In genomic region chr1:246528933-246529731, GRCh38 we compare ENCODE assay signal across 22 cellular contexts. TPM values are rescaled to one million over a fixed set of nuclear protein-coding genes. Genes with fewer than 3 reads are reported as not detected.
DNase-seq lines count a peak whose midpoint lies in the region; ATAC-seq and TF ChIP-seq lines count a peak whose summit lies in the region.
"Had no signal": no experiment of that assay in that cellular context is flagged by ENCODE, and none has a peak within 500 bp of the region (broad histone marks: within the 10 kb centered on the region; RNA-seq: fewer than 3 reads in every experiment).

No MANE protein-coding gene starts in this region.

- no TSS peak for BruUV-seq in A673 (replicated peaks; lab: Mats Ljungman, UMichigan)

- peaks cover 5% of the 10 kb centered on the region for H3K4me1 ChIP-seq in A673 (ENCODE audit: insufficient read depth, low read length, poor library complexity, severe bottlenecking)
- H3K4me1 ChIP-seq: HAP-1, pancreas had no signal

- no peaks in the 10 kb centered on the region for H3K27me3 ChIP-seq in A673 (replicated peaks; ENCODE audit: insufficient read depth, low read depth, low read length, poor library complexity)
- H3K27me3 ChIP-seq: brain microvascular endothelial cell, heart right ventricle, pancreas had no signal

- H3K27me3 Mint-ChIP-seq in T-helper 17 cell, result no peaks in the 10 kb centered on the region
- H3K27me3 Mint-ChIP-seq: activated B cell treated with CpG ODN at 0.5 μM for 24 hours had no signal

- H3K4me3 Mint-ChIP-seq in T-helper 17 cell, result no peak overlapping the region
- H3K4me3 Mint-ChIP-seq: activated B cell treated with CpG ODN at 0.5 μM for 24 hours, nephron progenitor cell had no signal

- TF ChIP-seq CTCF in A673 (conservative IDR thresholded peaks at IDR 0.05; ENCODE audit: low read depth, low read length), result peak; percentile 28; the same call in 1 of the 2 replicates

- no peak overlapping the region for H3K27ac ChIP-seq in A673 (ENCODE audit: low read depth, low read length, poor library complexity, severe bottlenecking)
- H3K27ac ChIP-seq: brain microvascular endothelial cell, heart right ventricle, KMS-11, pancreas had no signal

- no peaks in the 10 kb centered on the region for H3K36me3 Mint-ChIP-seq in T-helper 17 cell (ENCODE audit: low read depth)

- no peak for TF ChIP-seq EP300 in Ishikawa (IDR thresholded peaks at IDR 0.05; ENCODE audit: borderline replicate concordance)

- CTCF ChIA-PET in A673 (lab: Charles Lee), result no interaction called here

- DNase-seq in A673 (ENCODE audit: low spot score) (peak; percentile 46), SK-MEL-5 (ENCODE audit: low read depth, low spot score) (peak; percentile 47), iPS-NIHi7 (ENCODE audit: extremely low spot score) (peak; percentile 32), T-helper 17 cell (no peak), activated gamma-delta T cell (lab: John Stamatoyannopoulos, UW) (no peak)
- no peak for DNase-seq in central memory CD4-positive, alpha-beta T cell
- DNase-seq: activated B cell treated with CpG ODN at 0.5 μM for 24 hours; activated CD4-positive, alpha-beta T cell treated with anti-CD3 and anti-CD28 coated beads, Interleukin-2, amount 50 U/mL, for 48 hours; activated gamma-delta T cell treated with Interleukin-2 at 50 U/mL for 16 hours; activated T-cell treated with anti-CD3 and anti-CD28 coated beads for 4 hours; brain microvascular endothelial cell; heart right ventricle; left ventricle myocardium superior; NCI-H1092; NCI-H187 treated with DMSO at 0.1 percent for 48 hours; nephron progenitor cell; pancreas; T-helper 9 cell had no signal

- in situ Hi-C loops in SK-MEL-5 (cut with HindIII; ENCODE audit: low pct_unique_long_range_greater_than_20kb, low sequenced_read_pairs), result loop anchor here (25.0 kb wide), 1 partner anchor 133 kb away; no protein-coding TSS in a partner anchor

- ATAC-seq in T-helper 17 cell, result no peak
- ATAC-seq: heart right ventricle, left ventricle myocardium superior, pancreas, SK-N-SH treated with all-trans-retinoic acid at 6 μM for 48 hours had no signal

- H3K36me3 ChIP-seq in A673 (ENCODE audit: insufficient read depth, low read length, poor library complexity, severe bottlenecking), result no peaks in the 10 kb centered on the region
- H3K36me3 ChIP-seq: brain microvascular endothelial cell, HAP-1, heart right ventricle, pancreas had no signal

- intact Hi-C loops in A673 (cut with micrococcal nuclease; ENCODE audit: unreplicated experiment), result no loop called here

- H3K4me3 ChIP-seq in A673 (ENCODE audit: low read depth, low read length, poor library complexity, severe bottlenecking), result no peak overlapping the region
- H3K4me3 ChIP-seq: HAP-1, heart right ventricle, pancreas had no signal

- H3K9me3 ChIP-seq in A673 (ENCODE audit: low read depth, low read length, poor library complexity, severe bottlenecking) (peaks cover 9% of the 10 kb centered on the region), T-helper 17 cell (ENCODE audit: control insufficient read depth, low read length, poor library complexity, severe bottlenecking) (peaks cover 5% of the 10 kb centered on the region)
- H3K9me3 ChIP-seq: HAP-1, pancreas had no signal

- no peak overlapping the region for H3K27ac Mint-ChIP-seq in T-helper 17 cell
- H3K27ac Mint-ChIP-seq: activated B cell treated with CpG ODN at 0.5 μM for 24 hours, nephron progenitor cell had no signal

- POLR2A ChIA-PET in A673 (lab: Charles Lee; ENCODE audit: low non-redundant PET), result no interaction called here

- peaks cover 8% of the 10 kb centered on the region for H3K4me1 Mint-ChIP-seq in T-helper 17 cell
- H3K4me1 Mint-ChIP-seq: nephron progenitor cell had no signal

- TF ChIP-seq RAD21 in Ishikawa (IDR thresholded peaks at IDR 0.05; ENCODE audit: low read depth), result no peak

TF ChIP-seq in Ishikawa, 13 proteins besides CTCF, POLR2A, EP300 and RAD21:
- TF ChIP-seq CEBPB (IDR thresholded peaks at IDR 0.05) (no peak), NFIC (IDR thresholded peaks at IDR 0.05) (peak; percentile 66), USF1 (IDR thresholded peaks at IDR 0.05) (0 out of 2 replicates have a peak, but pooled peaks have one; percentile 25)

RNA-seq across cellular contexts. Expression of gene SMYD3, which starts 22.1 kb away (rescaled TPM):
- total RNA-seq in A673 (2021) (29.0 and 40.8 TPM in 2 replicates), T-helper 17 cell (10 to 100 TPM; 28.6 to 31.5 TPM)
- 30.1 and 33.4 TPM in 2 replicates for total RNA-seq in SK-MEL-5 (2014; rRNA removed; shearing (Covaris generic))
- 16.9 and 18.7 TPM in 2 replicates for polyA plus RNA-seq in SK-MEL-5 (2015; cell fraction: cytosol; rRNA removed)
- polyA plus RNA-seq in SK-MEL-5 (2015; cell fraction: nucleus; rRNA removed), result 2.9 and 7.9 TPM in 2 replicates

RNA-seq across cellular contexts. Expression of gene TFB2M, which starts 36.9 kb away (rescaled TPM):
- 18.0 and 21.1 TPM in 2 replicates for total RNA-seq in A673 (2021)
- total RNA-seq in SK-MEL-5 (2014; rRNA removed; shearing (Covaris generic)), result 45.3 and 49.3 TPM in 2 replicates
- 40.3 and 40.4 TPM in 2 replicates for polyA plus RNA-seq in SK-MEL-5 (2015; cell fraction: cytosol; rRNA removed)
- polyA plus RNA-seq in SK-MEL-5 (2015; cell fraction: nucleus; rRNA removed), result 24.4 and 24.5 TPM in 2 replicates
- total RNA-seq in T-helper 17 cell, result 10 to 100 TPM in 1 of 2 donors, 1 to 10 TPM in 1; 6.7 to 10.2 TPM

RNA-seq across cellular contexts. Expression of gene CNST, which starts 37.1 kb away (rescaled TPM):
- total RNA-seq in A673 (2021), result 21.0 and 25.0 TPM in 2 replicates
- total RNA-seq in SK-MEL-5 (2014; rRNA removed; shearing (Covaris generic)), result 32.2 and 33.5 TPM in 2 replicates
- 21.0 and 28.8 TPM in 2 replicates for polyA plus RNA-seq in SK-MEL-5 (2015; cell fraction: cytosol; rRNA removed)
- polyA plus RNA-seq in SK-MEL-5 (2015; cell fraction: nucleus; rRNA removed), result 21.5 and 22.9 TPM in 2 replicates
- total RNA-seq in T-helper 17 cell, result 10 to 100 TPM; 70.8 to 94.0 TPM

Comparison
In these comparisons a context has a peak if more than half of its experiments do, and no peak if none do; other contexts are left out.
1. DNase-seq: peak in A673 (single experiment), SK-MEL-5 (single experiment) and iPS-NIHi7 (single experiment); none in T-helper 17 cell (0 of 3), activated gamma-delta T cell (single experiment) and central memory CD4-positive, alpha-beta T cell (single experiment).